Comparison of ENCODE assay signal across 23 cellular contexts in the genomic region with DNA sequence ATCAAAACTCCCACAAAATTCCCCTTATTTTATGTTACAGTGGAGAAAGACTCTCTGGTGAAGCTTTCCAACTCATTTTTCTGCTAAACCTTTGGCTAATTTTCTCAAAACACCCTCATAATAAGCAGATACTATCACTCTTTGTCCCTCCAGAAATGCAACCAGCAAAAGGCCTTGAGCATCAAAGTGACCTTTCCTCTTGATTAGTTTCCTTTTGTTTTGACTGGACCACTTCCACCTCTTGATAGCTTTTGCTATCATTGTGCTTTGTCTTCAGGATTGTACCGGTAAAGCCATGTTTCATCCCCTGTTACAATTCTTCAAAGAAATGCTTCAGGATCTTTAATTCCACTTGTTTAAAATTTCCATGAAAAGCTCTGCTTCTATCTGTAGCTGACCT.
"Had no signal": no experiment of that assay in that cellular context is flagged by ENCODE, and none has a peak within 500 bp of the region (broad histone marks: within the 10 kb centered on the region; RNA-seq: fewer than 3 reads in every experiment).

No MANE protein-coding gene starts in this region.

- FAIRE-seq: endothelial cell of umbilical vein, kidney, pancreas had no signal

- H3K27me3 ChIP-seq: hepatocyte, right lobe of liver, tibial artery, upper lobe of left lung, uterus had no signal

- H3K4me1 ChIP-seq: left ventricle myocardium inferior, lower lobe of right lung, pancreas, prostate gland, right lobe of liver, tibial artery, upper lobe of left lung, uterus had no signal

- H3K36me3 ChIP-seq: left ventricle myocardium inferior, lower lobe of right lung, pancreas, prostate gland, right lobe of liver, tibial artery, upper lobe of left lung had no signal

- ATAC-seq: left cardiac atrium; lower lobe of right lung; natural killer cell; pancreas; right lobe of liver; stimulated activated effector memory CD8-positive, alpha-beta T cell treated with anti-CD3 and anti-CD28 coated beads, Interleukin-12 subunit alpha, Interleukin-12 subunit beta, amount 100 ng/mL, for 72 hours; stimulated activated naive CD8-positive, alpha-beta T cell treated with anti-CD3 and anti-CD28 coated beads, Interleukin-15, Interleukin-2, amounts not matched to agents 100 U/mL and 50 U/mL, for 24 hours had no signal

- DNase-seq: effector CD4-positive, alpha-beta T cell; endodermal cell; erythroblast; foreskin melanocyte; head of caudate nucleus; kidney; left cardiac atrium; left ventricle myocardium inferior; lower lobe of right lung; natural killer cell; occipital lobe; pancreas; right lobe of liver; stimulated activated CD4-positive, alpha-beta T cell treated with anti-CD3 and anti-CD28 coated beads, Interleukin-4, amount 100 ng/mL, for 1 hour; stimulated activated CD8-positive, alpha-beta memory T cell treated with anti-CD3 and anti-CD28 coated beads, Interleukin-4, amount 100 ng/mL, for 48 hours; stimulated activated naive CD8-positive, alpha-beta T cell treated with anti-CD3 and anti-CD28 coated beads, Interleukin-15, Interleukin-2, amounts not matched to agents 100 U/mL and 50 U/mL, for 24 hours; tibial artery; upper lobe of left lung; uterus had no signal

- H3K27ac ChIP-seq: hepatocyte, left ventricle myocardium inferior, lower lobe of right lung, pancreas, prostate gland, right lobe of liver, tibial artery, upper lobe of left lung, uterus had no signal

- H3K4me3 ChIP-seq: hepatocyte, left ventricle myocardium inferior, lower lobe of right lung, pancreas, prostate gland, right lobe of liver, tibial artery, upper lobe of left lung, uterus had no signal

- H3K9me3 ChIP-seq: left ventricle myocardium inferior, lower lobe of right lung, pancreas, prostate gland, right lobe of liver, tibial artery, upper lobe of left lung, uterus had no signal
